ENCODE assay signal across 20 cellular contexts in the genomic region with DNA sequence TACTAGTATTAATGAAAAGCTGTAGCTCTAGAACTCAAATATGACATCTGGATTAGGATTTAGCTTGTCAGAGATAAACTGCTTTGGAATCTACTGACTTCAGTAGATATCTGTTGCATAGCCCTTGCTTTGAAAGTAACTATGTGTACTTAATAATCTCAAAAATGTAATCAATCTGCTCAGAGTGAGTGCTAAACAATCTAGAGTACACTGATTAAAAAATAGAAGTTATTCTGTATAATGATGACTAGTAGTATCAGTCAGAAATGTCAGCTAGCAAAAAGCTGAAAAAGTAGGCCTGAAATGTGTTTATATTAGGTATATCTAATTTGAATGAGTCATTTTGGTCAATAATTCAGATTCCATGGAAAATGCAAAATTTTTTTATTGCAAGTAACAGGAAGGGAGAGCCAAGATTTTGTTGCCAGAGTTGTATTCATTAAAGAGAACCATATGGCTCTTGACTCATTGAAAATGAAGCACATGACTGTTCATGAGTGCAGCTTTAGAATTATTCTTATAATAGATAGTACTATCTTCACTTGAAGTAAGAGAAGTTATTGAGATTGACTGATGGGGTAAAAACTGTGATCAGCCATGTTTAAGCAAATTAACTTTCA. TPM values are rescaled to one million over a fixed set of nuclear protein-coding genes. Genes with fewer than 3 reads are reported as not detected.
DNase-seq lines count a peak whose midpoint lies in the region; ATAC-seq and TF ChIP-seq lines count a peak whose summit lies in the region.
"Had no signal": no experiment of that assay in that cellular context is flagged by ENCODE, and none has a peak within 500 bp of the region (broad histone marks: within the 10 kb centered on the region; RNA-seq: fewer than 3 reads in every experiment).

No MANE protein-coding gene starts in this region.

- no peak overlapping the region for H3K27ac Mint-ChIP-seq in activated CD4-positive, alpha-beta T cell treated with anti-CD3 and anti-CD28 coated beads for 36 hours
- H3K27ac Mint-ChIP-seq: activated T-helper 2 cell treated with anti-CD3 and anti-CD28 coated beads, Interferon-gamma antibody, Interleukin-2, Interleukin-4, amounts not matched to agents 10 μg/mL and 5 μg/mL and 100 μg/mL, durations not matched to agents 14 hours and 24 hours and 36 hours had no signal

- POLR2A ChIA-PET in activated CD4-positive, alpha-beta T cell treated with anti-CD3 and anti-CD28 coated beads for 36 hours (lab: Charles Lee), result no interaction called here

- no peak overlapping the region for H3K4me3 Mint-ChIP-seq in activated CD4-positive, alpha-beta T cell treated with anti-CD3 and anti-CD28 coated beads for 36 hours

- DNase-seq in AG09309 (ENCODE audit: low read depth) (peak; percentile 68), HS-5 (ENCODE audit: low read depth) (peak; percentile 73), cardiac fibroblast (ENCODE audit: low read depth in 2 of 2) (peak; percentile 75 to 79), left lung (no peak), NCI-H226 (no peak)
- no peak for DNase-seq in activated CD4-positive, alpha-beta T cell treated with anti-CD3 and anti-CD28 coated beads for 36 hours
- DNase-seq: adrenal gland; kidney glomerular epithelial cell; NCI-H1048; stimulated activated CD4-positive, alpha-beta T cell treated with anti-CD3 and anti-CD28 coated beads, Interleukin-2, amount 100 ng/mL, for 48 hours had no signal

- no peak for TF ChIP-seq CTCF in AG09309 (IDR thresholded peaks at IDR 0.05; ENCODE audit: control insufficient read depth, insufficient read depth, low read depth, low read length, missing control alignments)
- TF ChIP-seq CTCF in cardiac fibroblast (IDR thresholded peaks at IDR 0.05; ENCODE audit: low read depth, low read length), result no peak
- no peak for TF ChIP-seq CTCF in left lung (IDR thresholded peaks at IDR 0.05)

- H3K4me1 ChIP-seq in left lung, result no peaks in the 10 kb centered on the region
- H3K4me1 ChIP-seq: adrenal gland; BLaER1 treated with 17β-estradiol and CSF1 and Interleukin-3, amounts not matched to agents 10 nM and 100 nM had no signal

- H3K27me3 ChIP-seq in left lung, result no peaks in the 10 kb centered on the region
- H3K27me3 ChIP-seq: adrenal gland; BLaER1 treated with 17β-estradiol and CSF1 and Interleukin-3, amounts not matched to agents 10 nM and 100 nM; neutrophil; suprapubic skin had no signal

- no peaks in the 10 kb centered on the region for H3K27me3 Mint-ChIP-seq in activated CD4-positive, alpha-beta T cell treated with anti-CD3 and anti-CD28 coated beads for 36 hours

- peaks cover 0 to 43% of the 10 kb centered on the region in 2 donors for H3K36me3 ChIP-seq in left lung
- H3K36me3 ChIP-seq: adrenal gland had no signal

- no peak overlapping the region for H3K4me3 ChIP-seq in AG09309 (ENCODE audit: control insufficient read depth, low read depth, low read length)
- H3K4me3 ChIP-seq in cardiac fibroblast (replicated peaks in 1 of 2; ENCODE audit: low read depth in 2 of 2, low read length in 2 of 2), result no peak overlapping the region
- H3K4me3 ChIP-seq in left lung, result no peak overlapping the region
- H3K4me3 ChIP-seq: adrenal gland; BLaER1 treated with 17β-estradiol and CSF1 and Interleukin-3, amounts not matched to agents 10 nM and 100 nM; coronary artery; K562; suprapubic skin had no signal

- peaks cover 27% of the 10 kb centered on the region for H3K36me3 Mint-ChIP-seq in activated CD4-positive, alpha-beta T cell treated with anti-CD3 and anti-CD28 coated beads for 36 hours (ENCODE audit: low read depth)

- H3K27ac ChIP-seq in left lung, result no peak overlapping the region
- H3K27ac ChIP-seq: adrenal gland; BLaER1 treated with 17β-estradiol and CSF1 and Interleukin-3, amounts not matched to agents 10 nM and 100 nM; coronary artery; neutrophil; RWPE1; suprapubic skin had no signal

- CTCF ChIA-PET in activated CD4-positive, alpha-beta T cell treated with anti-CD3 and anti-CD28 coated beads for 36 hours (lab: Charles Lee), result interaction anchor here (1.0 kb wide), 1 partner anchor 15 kb away, joined by 4 read pairs; no protein-coding TSS in a partner anchor

- no peaks in the 10 kb centered on the region for H3K4me1 Mint-ChIP-seq in activated CD4-positive, alpha-beta T cell treated with anti-CD3 and anti-CD28 coated beads for 36 hours

- ATAC-seq in left lung (peak; percentile 33), GM19463 (IDR thresholded peaks at IDR 0.05; ENCODE audit: unreplicated experiment) (no peak), GM18870 (IDR thresholded peaks at IDR 0.05; ENCODE audit: unreplicated experiment) (no peak)
- no peak for ATAC-seq in activated CD4-positive, alpha-beta T cell treated with anti-CD3 and anti-CD28 coated beads for 36 hours
- ATAC-seq: K562, sciatic nerve had no signal

- no peaks in the 10 kb centered on the region for H3K9me3 Mint-ChIP-seq in activated CD4-positive, alpha-beta T cell treated with anti-CD3 and anti-CD28 coated beads for 36 hours (ENCODE audit: low read depth)
- H3K9me3 Mint-ChIP-seq: activated T-helper 2 cell treated with anti-CD3 and anti-CD28 coated beads, Interferon-gamma antibody, Interleukin-2, Interleukin-4, amounts not matched to agents 10 μg/mL and 5 μg/mL and 100 μg/mL, durations not matched to agents 14 hours and 24 hours and 36 hours had no signal

- no peaks in the 10 kb centered on the region for H3K9me3 ChIP-seq in left lung
- H3K9me3 ChIP-seq: adrenal gland; BLaER1 treated with 17β-estradiol and CSF1 and Interleukin-3, amounts not matched to agents 10 nM and 100 nM; neutrophil; suprapubic skin had no signal

- intact Hi-C loops in left lung (cut with DNase I), result no loop called here
- intact Hi-C loops in activated CD4-positive, alpha-beta T cell treated with anti-CD3 and anti-CD28 coated beads for 36 hours (cut with DNase I, micrococcal nuclease), result no loop called here

RNA-seq across cellular contexts. Expression of gene CLCN3, which starts 20.0 kb away (rescaled TPM):
- total RNA-seq in left lung, result 10 to 100 TPM; 48.1 to 49.4 TPM
- 10 to 100 TPM; 21.2 to 22.0 TPM for total RNA-seq in activated CD4-positive, alpha-beta T cell treated with anti-CD3 and anti-CD28 coated beads for 36 hours

RNA-seq across cellular contexts. Expression of gene NEK1, which starts 28.0 kb away (rescaled TPM):
- 10 to 100 TPM; 13.2 to 14.1 TPM for total RNA-seq in left lung
- 10 to 100 TPM in 1 of 2 experiments, 1 to 10 TPM in 1; 9.5 to 12.2 TPM for total RNA-seq in activated CD4-positive, alpha-beta T cell treated with anti-CD3 and anti-CD28 coated beads for 36 hours

Comparison
In these comparisons a context has a peak if more than half of its experiments do, and no peak if none do; other contexts are left out.
1. DNase-seq: peak in AG09309 (single experiment), HS-5 (single experiment) and cardiac fibroblast (2 of 2); none in left lung (0 of 2), activated CD4-positive, alpha-beta T cell treated with anti-CD3 and anti-CD28 coated beads for 36 hours (single experiment) and NCI-H226 (single experiment).